1 cellular context compared by ENCODE assay signal in genomic region chr2:128090575-128090908, GRCh38.
TF ChIP-seq lines count a peak whose summit lies in the region.

No MANE protein-coding gene starts in this region.

TF ChIP-seq in GM23338, 12 proteins besides CTCF, POLR2A, EP300 and RAD21 (continued from another document):
- no peak for TF ChIP-seq ZNF462 (CRISPR knock-in tag; IDR thresholded peaks at IDR 0.05)
- no peak for TF ChIP-seq ZNF331 (CRISPR knock-in tag; IDR thresholded peaks at IDR 0.05; ENCODE audit: low read depth)
- TF ChIP-seq EZH2 (IDR thresholded peaks at IDR 0.05; ENCODE audit: low read depth, unreplicated experiment), result no peak
- no peak for TF ChIP-seq ZNF114 (CRISPR knock-in tag; IDR thresholded peaks at IDR 0.05)
